19 cellular contexts compared by ENCODE assay signal in the genomic region with DNA sequence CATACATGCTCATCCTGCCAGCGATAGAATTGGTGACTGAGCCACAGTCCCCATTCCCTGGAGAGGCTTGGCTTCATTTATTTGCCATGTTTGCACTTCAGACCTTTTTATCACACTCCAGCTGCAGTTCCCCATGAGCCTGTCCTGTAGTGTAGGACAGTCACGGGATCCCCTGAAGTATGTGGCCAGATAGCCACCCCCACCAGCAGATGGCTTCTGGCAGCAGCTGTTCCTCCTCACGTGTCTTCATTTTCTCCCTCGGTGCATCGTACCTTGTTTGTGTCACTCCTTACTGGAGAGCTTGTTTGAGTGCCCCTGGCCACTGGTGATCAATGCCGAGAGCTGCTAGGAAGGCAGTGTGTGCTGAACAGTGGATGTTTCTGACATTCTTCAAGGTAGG. TPM values are rescaled to one million over a fixed set of nuclear protein-coding genes. Genes with fewer than 3 reads are reported as not detected.
DNase-seq lines count a peak whose midpoint lies in the region; ATAC-seq and TF ChIP-seq lines count a peak whose summit lies in the region.
"Had no signal": no experiment of that assay in that cellular context is flagged by ENCODE, and none has a peak within 500 bp of the region (broad histone marks: within the 10 kb centered on the region; RNA-seq: fewer than 3 reads in every experiment).

No MANE protein-coding gene starts in this region.

- ATAC-seq in Right ventricle myocardium superior (ENCODE audit: poor library complexity) (peak; percentile 50), HG03432 (IDR thresholded peaks at IDR 0.05; ENCODE audit: unreplicated experiment) (no peak), GM18868 (IDR thresholded peaks at IDR 0.05; ENCODE audit: unreplicated experiment) (no peak)
- ATAC-seq: gastroesophageal sphincter; stimulated activated naive B cell treated with anti-CD40 and anti-IgM and Interleukin-4, amounts not matched to agents 10 μg/mL and 1 μg/mL and 100 μg/mL, for 72 hours had no signal

- no peak for TF ChIP-seq CTCF in neural crest cell (conservative IDR thresholded peaks at IDR 0.05)

- DNase-seq in DMS79 (lab: John Stamatoyannopoulos, UW) (peak; percentile 24), NCI-H510A (lab: John Stamatoyannopoulos, UW) (peak; percentile 90), Right ventricle myocardium superior (no peak), neural crest cell (ENCODE audit: low read depth, low spot score) (no peak), NCI-H446 treated with DMSO at 0.1 percent for 48 hours (lab: John Stamatoyannopoulos, UW) (no peak)
- DNase-seq: activated CD4-positive, alpha-beta T cell treated with anti-CD3 and anti-CD28 coated beads, Interleukin-2, amount 50 U/mL, for 48 hours; activated gamma-delta T cell; adrenal gland; Caco-2; Kasumi-1; left cardiac atrium; midbrain; NCI-H1092; NCI-H446; stimulated activated naive B cell treated with anti-CD40 and anti-IgM and Interleukin-4, amounts not matched to agents 10 μg/mL and 1 μg/mL and 100 μg/mL, for 72 hours had no signal

- peaks cover 6% of the 10 kb centered on the region for H3K36me3 Mint-ChIP-seq in neural crest cell (ENCODE audit: low read depth)

- H3K27ac Mint-ChIP-seq in neural crest cell (ENCODE audit: unreplicated experiment): peak overlapping the region; percentile 3
- H3K27ac Mint-ChIP-seq: stimulated activated naive B cell treated with anti-CD40 and anti-IgM and Interleukin-4, amounts not matched to agents 10 μg/mL and 1 μg/mL and 100 μg/mL, for 72 hours; T-helper 1 cell treated with Interleukin-12 subunit alpha and Interleukin-12 subunit beta and Interleukin-4 antibody, amounts not matched to agents 30 μg/mL and 1 μg/mL, for 36 hours had no signal

- intact Hi-C loops in Right ventricle myocardium superior (cut with DNase I): loop anchor here (5.0 kb wide), 1 partner anchor 260 kb away; no protein-coding TSS in a partner anchor

- H3K9me3 Mint-ChIP-seq in neural crest cell: no peaks in the 10 kb centered on the region
- H3K9me3 Mint-ChIP-seq: stimulated activated naive B cell treated with anti-CD40 and anti-IgM and Interleukin-4, amounts not matched to agents 10 μg/mL and 1 μg/mL and 100 μg/mL, for 72 hours; T-helper 1 cell treated with Interleukin-12 subunit alpha and Interleukin-12 subunit beta and Interleukin-4 antibody, amounts not matched to agents 30 μg/mL and 1 μg/mL, for 36 hours had no signal

- H3K4me1 Mint-ChIP-seq in neural crest cell: peaks cover 6% of the 10 kb centered on the region
- H3K4me1 Mint-ChIP-seq: stimulated activated naive B cell treated with anti-CD40 and anti-IgM and Interleukin-4, amounts not matched to agents 10 μg/mL and 1 μg/mL and 100 μg/mL, for 72 hours had no signal

- H3K4me3 Mint-ChIP-seq in neural crest cell: no peak overlapping the region
- H3K4me3 Mint-ChIP-seq: stimulated activated naive B cell treated with anti-CD40 and anti-IgM and Interleukin-4, amounts not matched to agents 10 μg/mL and 1 μg/mL and 100 μg/mL, for 72 hours; T-helper 1 cell treated with Interleukin-12 subunit alpha and Interleukin-12 subunit beta and Interleukin-4 antibody, amounts not matched to agents 30 μg/mL and 1 μg/mL, for 36 hours had no signal

- no peaks in the 10 kb centered on the region for H3K27me3 Mint-ChIP-seq in neural crest cell (ENCODE audit: low read depth)
- H3K27me3 Mint-ChIP-seq: stimulated activated naive B cell treated with anti-CD40 and anti-IgM and Interleukin-4, amounts not matched to agents 10 μg/mL and 1 μg/mL and 100 μg/mL, for 72 hours had no signal

RNA-seq across cellular contexts. Expression of a gene that starts 40.2 kb away (rescaled TPM):
- total RNA-seq in Right ventricle myocardium superior (50.9 TPM), neural crest cell (35.9 and 38.7 TPM in 2 replicates)

RNA-seq across cellular contexts. Expression of a gene that starts 40.5 kb away (rescaled TPM):
- total RNA-seq in Right ventricle myocardium superior (27.1 TPM), neural crest cell (58.4 and 66.4 TPM in 2 replicates)

RNA-seq across cellular contexts. Expression of a gene that starts 55.7 kb away (rescaled TPM):
- total RNA-seq in Right ventricle myocardium superior (68.1 TPM), neural crest cell (84.9 and 95.6 TPM in 2 replicates)

RNA-seq across cellular contexts. Expression of a gene that starts 56.0 kb away (rescaled TPM):
- total RNA-seq in Right ventricle myocardium superior: 9.4 TPM
- 59.3 and 63.9 TPM in 2 replicates for total RNA-seq in neural crest cell

Comparison
In these comparisons a context has a peak if more than half of its experiments do, and no peak if none do; other contexts are left out.
1. DNase-seq: peak in DMS79 (single experiment) and NCI-H510A (single experiment); none in Right ventricle myocardium superior (single experiment), neural crest cell (single experiment) and NCI-H446 treated with DMSO at 0.1 percent for 48 hours (single experiment).